1 cellular context compared by ENCODE assay signal in genomic region chr1:30191154-30191702, GRCh38.
TF ChIP-seq lines count a peak whose summit lies in the region.

No MANE protein-coding gene starts in this region.

TF ChIP-seq in WTC11, 78 proteins besides CTCF, POLR2A, EP300 and RAD21 (continued from another document):
- TF ChIP-seq STAT6 (CRISPR knock-in tag; conservative IDR thresholded peaks at IDR 0.05; ENCODE audit: low read depth), result no peak
- TF ChIP-seq TEAD1 (CRISPR knock-in tag; IDR thresholded peaks at IDR 0.05), result no peak
- no peak for TF ChIP-seq MYBL2 (CRISPR knock-in tag; IDR thresholded peaks at IDR 0.05)
TF ChIP-seq in WTC11: peak in this region for 0.
